ENCODE assay signal across 1 cellular context in the genomic region with DNA sequence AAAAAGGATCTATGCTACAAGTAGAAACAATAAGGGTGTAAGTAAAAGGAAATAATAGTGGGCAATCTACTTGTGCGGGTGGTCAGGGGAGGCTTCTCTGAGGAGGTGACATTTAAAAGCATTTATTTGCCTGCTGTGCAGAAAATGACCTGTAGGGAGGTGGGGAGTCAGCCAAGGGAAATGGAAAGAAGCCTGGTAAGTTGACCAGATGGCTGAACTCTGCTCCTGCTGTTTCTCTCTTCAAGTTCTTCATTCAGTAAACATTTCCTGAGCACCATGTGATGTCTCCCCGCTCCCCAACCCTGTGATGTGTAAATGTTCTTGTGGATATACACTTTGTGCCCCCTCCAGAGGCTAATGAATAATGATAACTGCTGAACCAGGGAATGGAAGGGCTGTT.
TF ChIP-seq lines count a peak whose summit lies in the region.

No MANE protein-coding gene starts in this region.

TF ChIP-seq in K562, 482 proteins besides CTCF, POLR2A, EP300 and RAD21:
- peak; percentile 59 for TF ChIP-seq ZFP36 (IDR thresholded peaks at IDR 0.05; ENCODE audit: low read depth, low read length, partially characterized antibody)
- TF ChIP-seq, protein P1, sequence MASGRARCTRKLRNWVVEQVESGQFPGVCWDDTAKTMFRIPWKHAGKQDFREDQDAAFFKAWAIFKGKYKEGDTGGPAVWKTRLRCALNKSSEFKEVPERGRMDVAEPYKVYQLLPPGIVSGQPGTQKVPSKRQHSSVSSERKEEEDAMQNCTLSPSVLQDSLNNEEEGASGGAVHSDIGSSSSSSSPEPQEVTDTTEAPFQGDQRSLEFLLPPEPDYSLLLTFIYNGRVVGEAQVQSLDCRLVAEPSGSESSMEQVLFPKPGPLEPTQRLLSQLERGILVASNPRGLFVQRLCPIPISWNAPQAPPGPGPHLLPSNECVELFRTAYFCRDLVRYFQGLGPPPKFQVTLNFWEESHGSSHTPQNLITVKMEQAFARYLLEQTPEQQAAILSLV (tag; IDR thresholded peaks at IDR 0.05), result no peak
- peak; percentile 41 for TF ChIP-seq RBM25 (IDR thresholded peaks at IDR 0.05; ENCODE audit: low read depth, low read length, severe bottlenecking)
- no peak for TF ChIP-seq ZFP30 (CRISPR knock-in tag; IDR thresholded peaks at IDR 0.05; ENCODE audit: borderline replicate concordance)
- TF ChIP-seq, protein P2, sequence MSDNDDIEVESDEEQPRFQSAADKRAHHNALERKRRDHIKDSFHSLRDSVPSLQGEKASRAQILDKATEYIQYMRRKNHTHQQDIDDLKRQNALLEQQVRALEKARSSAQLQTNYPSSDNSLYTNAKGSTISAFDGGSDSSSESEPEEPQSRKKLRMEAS (CRISPR knock-in tag; IDR thresholded peaks at IDR 0.05), result no peak
- TF ChIP-seq NFYB (IDR thresholded peaks at IDR 0.05; ENCODE audit: extremely low read depth, insufficient read length), result no peak
- no peak for TF ChIP-seq CCNT2 (IDR thresholded peaks at IDR 0.05; ENCODE audit: borderline replicate concordance, extremely low read depth, insufficient read length, low read depth, low read length)
- no peak for TF ChIP-seq DACH1 (IDR thresholded peaks at IDR 0.05; ENCODE audit: partially characterized antibody)
- TF ChIP-seq ESRRB (CRISPR knock-in tag; IDR thresholded peaks at IDR 0.05; ENCODE audit: borderline replicate concordance), result no peak
- TF ChIP-seq CBX5 (IDR thresholded peaks at IDR 0.05; ENCODE audit: borderline replicate concordance, low read depth), result no peak
TF ChIP-seq in K562: peak in this region for 2.
